Comparison of ENCODE assay signal across 33 cellular contexts in the genomic region with DNA sequence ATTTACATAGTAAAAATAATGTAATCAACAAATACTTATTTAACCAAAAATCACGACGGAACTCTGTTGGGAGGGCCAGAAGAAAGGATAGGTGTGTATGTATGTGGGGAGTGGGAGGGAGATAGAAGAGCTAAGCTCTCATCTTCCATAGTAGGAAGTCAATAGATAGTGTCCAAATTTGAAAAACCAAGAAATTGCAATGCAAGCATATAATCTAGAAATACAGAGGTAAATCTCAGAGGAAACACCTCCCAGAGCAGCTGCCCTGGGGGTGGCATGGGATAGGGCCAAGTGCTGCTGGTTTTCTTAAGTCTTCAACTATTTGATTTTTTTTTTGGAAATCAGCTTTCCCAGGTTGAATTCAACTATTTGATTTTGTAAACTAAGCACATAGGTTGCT. TPM values are rescaled to one million over a fixed set of nuclear protein-coding genes. Genes with fewer than 3 reads are reported as not detected.
"Had no signal": no experiment of that assay in that cellular context is flagged by ENCODE, and none has a peak within 500 bp of the region (broad histone marks: within the 10 kb centered on the region; RNA-seq: fewer than 3 reads in every experiment).

No MANE protein-coding gene starts in this region.

- H3K4me1 ChIP-seq: colonic mucosa, esophagus squamous epithelium, gastrocnemius medialis, left lung, lower lobe of right lung had no signal

- H3K9me3 Mint-ChIP-seq: dendritic cell treated with granulocyte-macrophage colony-stimulating factor and Interleukin-4, amounts not matched to agents 40 ng/mL and 50 ng/mL, for 4 days; effector memory CD8-positive, alpha-beta T cell; mesothelial cell of epicardium had no signal

- H3K27ac ChIP-seq: colonic mucosa, epithelial cell of prostate, esophagus squamous epithelium, gastrocnemius medialis, heart right ventricle, left lung, lower lobe of right lung had no signal

- FAIRE-seq: endometrium, islet of Langerhans, keratinocyte had no signal

- H3K4me3 Mint-ChIP-seq: dendritic cell treated with granulocyte-macrophage colony-stimulating factor and Interleukin-4, amounts not matched to agents 40 ng/mL and 50 ng/mL, for 4 days; effector memory CD8-positive, alpha-beta T cell; endodermal cell; mesothelial cell of epicardium had no signal

- H3K4me3 ChIP-seq: colonic mucosa, esophagus squamous epithelium, gastrocnemius medialis, heart right ventricle, left lung, lower lobe of right lung, mucosa of descending colon had no signal

- H3K27me3 ChIP-seq: colonic mucosa, gastrocnemius medialis, heart right ventricle, left lung had no signal

- H3K36me3 Mint-ChIP-seq: mesothelial cell of epicardium had no signal

- DNase-seq: colonic mucosa; cortex of kidney; effector CD8-positive, alpha-beta T cell; effector memory CD8-positive, alpha-beta T cell; endodermal cell; erythroblast; esophagus squamous epithelium; foreskin fibroblast; foreskin melanocyte; gastrocnemius medialis; glutamatergic neuron; head of caudate nucleus; heart right ventricle; hippocampal formation; left cardiac atrium; left lung; left ventricle myocardium superior; lower lobe of right lung; mesenchymal stem cell; mucosa of descending colon had no signal

- H3K27ac Mint-ChIP-seq: dendritic cell treated with granulocyte-macrophage colony-stimulating factor and Interleukin-4, amounts not matched to agents 40 ng/mL and 50 ng/mL, for 4 days; effector memory CD8-positive, alpha-beta T cell; endodermal cell; mesothelial cell of epicardium had no signal

- ATAC-seq: effector memory CD8-positive, alpha-beta T cell; esophagus mucosa; gastrocnemius medialis; heart right ventricle; left cardiac atrium; left lung; left ventricle myocardium superior; lower lobe of right lung; mucosa of descending colon had no signal

- H3K36me3 ChIP-seq: colonic mucosa, esophagus squamous epithelium, gastrocnemius medialis, heart right ventricle, left lung, lower lobe of right lung had no signal

- H3K9me3 ChIP-seq: colonic mucosa, esophagus squamous epithelium, gastrocnemius medialis, heart right ventricle, left lung, lower lobe of right lung, mucosa of descending colon had no signal

RNA-seq across cellular contexts. Expression of a gene that starts 16.9 kb away (rescaled TPM):
- total RNA-seq: dermis microvascular lymphatic vessel endothelial cell, endodermal cell, esophagus mucosa, esophagus squamous epithelium, gastrocnemius medialis, glomerular endothelial cell, heart right ventricle, kidney epithelial cell, left cardiac atrium, left lung, left ventricle myocardium superior, lower leg skin, lower lobe of right lung, lung microvascular endothelial cell, mesothelial cell of epicardium, myocyte had no signal
- polyA plus RNA-seq: heart right ventricle, keratinocyte had no signal

RNA-seq across cellular contexts. Expression of a gene that starts 30.9 kb away (rescaled TPM):
- total RNA-seq: lower lobe of right lung, myocyte had no signal
